In the genomic region with DNA sequence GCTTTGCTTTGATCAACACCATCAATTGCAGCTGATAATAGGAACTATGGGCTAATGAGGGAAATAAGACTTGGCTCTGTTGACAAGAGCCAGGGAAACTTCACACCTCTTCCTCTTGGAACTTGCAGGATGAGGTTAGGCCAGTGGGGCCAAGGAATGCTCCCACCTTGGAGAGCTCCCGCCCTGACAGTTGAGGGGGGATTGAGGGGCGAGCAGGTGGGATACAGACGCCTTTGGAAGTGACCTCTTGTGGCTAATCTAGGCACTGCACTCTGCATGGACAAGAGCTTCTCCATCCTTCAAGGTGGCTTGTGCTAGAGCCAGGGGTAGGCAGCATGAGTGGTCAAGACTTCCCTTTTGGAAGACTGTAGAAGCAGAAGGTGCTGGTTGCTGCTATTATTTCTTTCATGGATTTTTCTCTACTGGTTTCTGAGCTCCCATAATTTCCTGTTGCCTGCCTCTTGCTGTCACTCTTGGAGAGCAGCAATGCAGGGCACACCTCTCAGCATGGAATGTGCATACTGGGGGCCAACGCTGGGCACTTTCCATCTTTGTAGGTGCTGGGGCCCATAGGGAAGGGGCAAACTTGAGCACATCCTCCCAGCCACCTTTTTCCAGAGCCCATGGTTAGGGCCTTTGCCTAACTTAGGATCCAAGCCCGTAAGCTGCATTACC, we compare ENCODE assay signal across 9 cellular contexts. TPM values are rescaled to one million over a fixed set of nuclear protein-coding genes. Genes with fewer than 3 reads are reported as not detected.
A peak's percentile ranks its signal among the peaks of the same experiment; 100 is the strongest.
DNase-seq lines count a peak whose midpoint lies in the region; ATAC-seq and TF ChIP-seq lines count a peak whose summit lies in the region.
"Had no signal": no experiment of that assay in that cellular context is flagged by ENCODE, and none has a peak within 500 bp of the region (broad histone marks: within the 10 kb centered on the region; RNA-seq: fewer than 3 reads in every experiment).

No MANE protein-coding gene starts in this region.

- peak; percentile 81 for TF ChIP-seq CTCF in NB4 (IDR thresholded peaks at IDR 0.05; ENCODE audit: low read depth, low read length)
- peak; percentile 82 for TF ChIP-seq CTCF in fibroblast of mammary gland (conservative IDR thresholded peaks at IDR 0.05; ENCODE audit: control insufficient read depth, insufficient read depth, low read depth, low read length)
- peak; percentile 84 for TF ChIP-seq CTCF in psoas muscle (IDR thresholded peaks at IDR 0.05)

- H3K27me3 ChIP-seq in psoas muscle (ENCODE audit: insufficient read depth in 3 of 3, low read length in 2 of 3): no peaks in the 10 kb centered on the region

- no peaks in the 10 kb centered on the region for H3K36me3 ChIP-seq in psoas muscle (ENCODE audit: insufficient read depth in 1 of 2, low read depth in 1 of 2)

- WGBS in psoas muscle, 3 donors: 34 to 39% (median 36%) methylated on average over 5 of the region's 5 CpGs

- ATAC-seq in activated CD8-positive, alpha-beta memory T cell treated with anti-CD3 and anti-CD28 coated beads, Interleukin-2, amount 10 ng/mL, durations not matched to agents 7 days and 5 days: no peak
- ATAC-seq in psoas muscle: no peak
- no peak for ATAC-seq in HG02763 (IDR thresholded peaks at IDR 0.05; ENCODE audit: unreplicated experiment)
- ATAC-seq in GM18520 (IDR thresholded peaks at IDR 0.05; ENCODE audit: unreplicated experiment): no peak

- no peak overlapping the region for H3K4me3 Mint-ChIP-seq in activated CD8-positive, alpha-beta memory T cell treated with anti-CD3 and anti-CD28 coated beads, Interleukin-2, amount 10 ng/mL, durations not matched to agents 7 days and 5 days

- H3K36me3 Mint-ChIP-seq in activated CD8-positive, alpha-beta memory T cell treated with anti-CD3 and anti-CD28 coated beads, Interleukin-2, amount 10 ng/mL, durations not matched to agents 7 days and 5 days: peaks cover 4% of the 10 kb centered on the region

- H3K9me3 ChIP-seq in psoas muscle: no peaks in the 10 kb centered on the region

- no peak overlapping the region for H3K27ac Mint-ChIP-seq in activated CD8-positive, alpha-beta memory T cell treated with anti-CD3 and anti-CD28 coated beads, Interleukin-2, amount 10 ng/mL, durations not matched to agents 7 days and 5 days

- no peak overlapping the region for H3K4me3 ChIP-seq in NB4 (ENCODE audit: low read depth, low read length)
- H3K4me3 ChIP-seq in fibroblast of mammary gland (ENCODE audit: control insufficient read depth, low read depth, low read length): no peak overlapping the region
- H3K4me3 ChIP-seq in psoas muscle: no peak overlapping the region

- TF ChIP-seq POLR2A in NB4 (IDR thresholded peaks at IDR 0.05; ENCODE audit: extremely low read depth, insufficient read length): no peak

- H3K4me1 Mint-ChIP-seq in activated CD8-positive, alpha-beta memory T cell treated with anti-CD3 and anti-CD28 coated beads, Interleukin-2, amount 10 ng/mL, durations not matched to agents 7 days and 5 days: peaks cover 3% of the 10 kb centered on the region

- peak; percentile 26 for DNase-seq in SIG-M5 treated with dmso at 0.1 percent for 504 hours (lab: John Stamatoyannopoulos, UW; ENCODE audit: unreplicated experiment)
- DNase-seq in SIG-M5 (lab: John Stamatoyannopoulos, UW): no peak
- peak; percentile 73 for DNase-seq in NB4 (ENCODE audit: low read depth)
- DNase-seq in activated CD8-positive, alpha-beta memory T cell treated with anti-CD3 and anti-CD28 coated beads, Interleukin-2, amount 10 ng/mL, durations not matched to agents 7 days and 5 days: peak; percentile 76
- DNase-seq in fibroblast of mammary gland (ENCODE audit: low read depth): peak; percentile 52
- no peak for DNase-seq in psoas muscle

- CTCF ChIA-PET in activated CD8-positive, alpha-beta memory T cell treated with anti-CD3 and anti-CD28 coated beads, Interleukin-2, amount 10 ng/mL, durations not matched to agents 7 days and 5 days (lab: Charles Lee): interaction anchor here (0.6 to 9.1 kb wide), 52 partner anchors 8 to 309 kb away, joined by 3 to 112 read pairs (median 4); partner anchors contain the start of genes BLTP2, DHRS13, ERAL1 and FAM222B

- H3K4me1 ChIP-seq in psoas muscle: peaks cover 9% of the 10 kb centered on the region

- no peaks in the 10 kb centered on the region for H3K9me3 Mint-ChIP-seq in activated CD8-positive, alpha-beta memory T cell treated with anti-CD3 and anti-CD28 coated beads, Interleukin-2, amount 10 ng/mL, durations not matched to agents 7 days and 5 days (ENCODE audit: low read depth)

- H3K27ac ChIP-seq in psoas muscle: peak overlapping the region; percentile 98

- H3K27me3 Mint-ChIP-seq in activated CD8-positive, alpha-beta memory T cell treated with anti-CD3 and anti-CD28 coated beads, Interleukin-2, amount 10 ng/mL, durations not matched to agents 7 days and 5 days: no peaks in the 10 kb centered on the region

- intact Hi-C loops in psoas muscle (cut with DNase I): loop anchor here in 1 of 2 donors (5.0 kb wide), 1 partner anchor 616 kb away; the partner anchor contains the start of genes IFT20 and TNFAIP1

RNA-seq across cellular contexts. Expression of gene PHF12, which starts 2.3 kb away (rescaled TPM):
- 10 to 100 TPM; 79.5 to 85.8 TPM for total RNA-seq in activated CD8-positive, alpha-beta memory T cell treated with anti-CD3 and anti-CD28 coated beads, Interleukin-2, amount 10 ng/mL, durations not matched to agents 7 days and 5 days
- 10 to 100 TPM; 22.3 to 28.6 (median 24.4) TPM for total RNA-seq in psoas muscle
- polyA plus RNA-seq in psoas muscle: 10 to 100 TPM in 1 of 3 donors, 1 to 10 TPM in 2; 7.3 to 12.1 (median 7.7) TPM

RNA-seq across cellular contexts. Expression of gene DHRS13, which starts 50.7 kb away (rescaled TPM):
- 10 to 100 TPM; 23.1 to 25.9 TPM for total RNA-seq in activated CD8-positive, alpha-beta memory T cell treated with anti-CD3 and anti-CD28 coated beads, Interleukin-2, amount 10 ng/mL, durations not matched to agents 7 days and 5 days
- 1 to 10 TPM in 2 of 4 donors, under 1 TPM in 2; 0.48 to 2.1 (median 1.1) TPM for total RNA-seq in psoas muscle
- 1 to 10 TPM; 1.1 to 2.7 (median 1.2) TPM for polyA plus RNA-seq in psoas muscle

RNA-seq across cellular contexts. Expression of gene SEZ6, which starts 52.3 kb away (rescaled TPM):
- total RNA-seq in activated CD8-positive, alpha-beta memory T cell treated with anti-CD3 and anti-CD28 coated beads, Interleukin-2, amount 10 ng/mL, durations not matched to agents 7 days and 5 days: not detected
- total RNA-seq in psoas muscle: not detected
- polyA plus RNA-seq in psoas muscle: under 1 TPM in 1 of 3 donors, not detected in 2; 0.04 TPM
- total RNA-seq: glomerular endothelial cell had no signal

RNA-seq across cellular contexts. Expression of gene FLOT2, which starts 56.0 kb away (rescaled TPM):
- total RNA-seq in activated CD8-positive, alpha-beta memory T cell treated with anti-CD3 and anti-CD28 coated beads, Interleukin-2, amount 10 ng/mL, durations not matched to agents 7 days and 5 days: 100 to 1,000 TPM; 143 to 191 TPM
- 10 to 100 TPM; 40.8 to 81.1 (median 43.9) TPM for total RNA-seq in psoas muscle
- polyA plus RNA-seq in psoas muscle: 10 to 100 TPM; 30.4 to 35.3 (median 34.0) TPM

Comparison
In these comparisons a context has a peak if more than half of its experiments do, and no peak if none do; other contexts are left out.
1. DNase-seq: peak in SIG-M5 treated with dmso at 0.1 percent for 504 hours (single experiment), NB4 (single experiment), activated CD8-positive, alpha-beta memory T cell treated with anti-CD3 and anti-CD28 coated beads, Interleukin-2, amount 10 ng/mL, durations not matched to agents 7 days and 5 days (single experiment) and fibroblast of mammary gland (single experiment); none in SIG-M5 (single experiment) and psoas muscle (0 of 2).
2. RNA of gene DHRS13, which starts 50.7 kb away (total RNA-seq): 23.1 to 25.9 TPM in activated CD8-positive, alpha-beta memory T cell treated with anti-CD3 and anti-CD28 coated beads, Interleukin-2, amount 10 ng/mL, durations not matched to agents 7 days and 5 days; 0.48 to 2.1 TPM in psoas muscle; every median in the first group is over 4 times any median in the second.
3. Peak in every context shown above with its lines, with median percentiles within 50 percentile points of each other: CTCF ChIP-seq.